In the genomic region with DNA sequence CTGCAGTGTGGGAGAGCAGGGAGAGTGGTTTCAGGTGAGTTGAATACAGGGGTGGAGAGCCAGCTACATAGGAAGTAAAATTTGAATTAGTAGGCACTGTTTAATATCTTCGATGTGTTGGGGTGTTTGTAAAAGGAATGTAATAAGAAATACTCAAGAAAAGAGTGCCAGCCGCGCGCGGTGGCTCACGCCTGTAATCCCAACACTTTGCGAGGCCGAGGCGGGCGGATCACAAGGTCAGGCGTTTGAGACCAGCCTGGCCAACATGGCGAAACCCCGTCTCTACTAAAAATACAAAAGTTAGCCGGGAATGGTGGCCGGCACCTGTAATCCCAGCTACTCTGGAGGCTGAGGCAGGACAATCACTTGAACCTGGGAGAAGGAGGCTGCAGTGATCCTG, we compare ENCODE assay signal across 12 cellular contexts. TPM values are rescaled to one million over a fixed set of nuclear protein-coding genes. Genes with fewer than 3 reads are reported as not detected.
DNase-seq lines count a peak whose midpoint lies in the region; ATAC-seq and TF ChIP-seq lines count a peak whose summit lies in the region.
"Not testable (repeated sequence)": the region's sequence is repeated elsewhere in the genome, so short reads cannot be mapped to it uniquely, and the experiment has no call there.
"Had no signal": no experiment of that assay in that cellular context is flagged by ENCODE, and none has a peak within 500 bp of the region (broad histone marks: within the 10 kb centered on the region; RNA-seq: fewer than 3 reads in every experiment).

No MANE protein-coding gene starts in this region.

- not testable (repeated sequence) for H2BK5ac ChIP-seq in trophoblast cell (ENCODE audit: low read depth, low read length, poor library complexity)

- H3K9ac ChIP-seq in GM23248 (peak overlapping the region; percentile 92), mucosa of rectum (ENCODE audit: low read depth in 1 of 2, low read length in 2 of 2) (peak overlapping the region in 1 of 2 donors; percentile 91)
- not testable (repeated sequence) for H3K9ac ChIP-seq in trophoblast cell (ENCODE audit: low read length)

- H4K91ac ChIP-seq in trophoblast cell (ENCODE audit: low read depth, low read length), result not testable (repeated sequence)

- peaks cover 15% of the 10 kb centered on the region for H3K36me3 Mint-ChIP-seq in activated CD4-positive, alpha-beta T cell treated with anti-CD3 and anti-CD28 coated beads, Interleukin-2, amount 10 ng/mL, durations not matched to agents 7 days and 5 days (ENCODE audit: low read depth)
- not testable (repeated sequence) for H3K36me3 Mint-ChIP-seq in activated naive CD8-positive, alpha-beta T cell treated with anti-CD3 and anti-CD28 coated beads, Interleukin-2, amount 10 ng/mL, durations not matched to agents 7 days and 5 days; endothelial cell (ENCODE audit: low read depth, unreplicated experiment)

- in situ Hi-C loops in GM23248 (cut with MboI), result not testable (repeated sequence)

- not testable (repeated sequence) for H4K20me1 ChIP-seq in GM23248 (ENCODE audit: insufficient read depth); OCI-LY7 (ENCODE audit: insufficient read depth, low read length)

- intact Hi-C loops in OCI-LY7 (cut with micrococcal nuclease; ENCODE audit: unreplicated experiment); upper lobe of right lung (cut with DNase I): not testable (repeated sequence)

- not testable (repeated sequence) for H3K79me1 ChIP-seq in trophoblast cell (ENCODE audit: low read length)

- ATAC-seq in activated naive CD8-positive, alpha-beta T cell treated with anti-CD3 and anti-CD28 coated beads, Interleukin-2, amount 10 ng/mL, durations not matched to agents 7 days and 5 days (ENCODE audit: low read depth); upper lobe of right lung: not testable (repeated sequence)

- H3K4me1 ChIP-seq in GM23248 (ENCODE audit: insufficient read depth), result peaks cover 14% of the 10 kb centered on the region
- peaks cover 13% of the 10 kb centered on the region for H3K4me1 ChIP-seq in OCI-LY7 (ENCODE audit: insufficient read depth, low read length, poor library complexity, severe bottlenecking)
- peaks cover 9 to 15% of the 10 kb centered on the region in 2 donors for H3K4me1 ChIP-seq in mucosa of rectum (ENCODE audit: control insufficient read depth in 2 of 2, insufficient read depth in 2 of 2, low read length in 2 of 2)
- not testable (repeated sequence) for H3K4me1 ChIP-seq in trophoblast cell (ENCODE audit: control insufficient read depth in 1 of 2, insufficient read depth in 2 of 2, low read length in 2 of 2)
- H3K4me1 ChIP-seq in upper lobe of right lung, result peaks cover 18% of the 10 kb centered on the region

- TF ChIP-seq CTCF in OCI-LY7 (conservative IDR thresholded peaks at IDR 0.05; ENCODE audit: low read length); endothelial cell (IDR thresholded peaks at IDR 0.05; ENCODE audit: unreplicated experiment); upper lobe of right lung (IDR thresholded peaks at IDR 0.05): not testable (repeated sequence)

- H3K36me3 ChIP-seq in GM23248 (ENCODE audit: low read depth), result not testable (repeated sequence)
- H3K36me3 ChIP-seq in OCI-LY7 (ENCODE audit: insufficient read depth, low read length) (peaks cover 10% of the 10 kb centered on the region; the same call in 1 of the 2 replicates), mucosa of rectum (ENCODE audit: control insufficient read depth in 2 of 2, insufficient read depth in 2 of 2, low read length in 2 of 2) (peaks cover 9 to 12% of the 10 kb centered on the region in 2 donors), trophoblast cell (ENCODE audit: control insufficient read depth in 1 of 2, insufficient read depth in 2 of 2, low read length in 2 of 2) (peaks cover 3 to 10% of the 10 kb centered on the region in 2 experiments), upper lobe of right lung (peaks cover 18% of the 10 kb centered on the region)

- POLR2A ChIA-PET in OCI-LY7 (lab: Charles Lee), result interaction anchor here (0.9 to 3.2 kb wide), 4 partner anchors 24 to 96 kb away, joined by 3 to 10 read pairs (median 6); no protein-coding TSS in a partner anchor
- POLR2A ChIA-PET in activated CD4-positive, alpha-beta T cell treated with anti-CD3 and anti-CD28 coated beads, Interleukin-2, amount 10 ng/mL, durations not matched to agents 7 days and 5 days (lab: Charles Lee), result interaction anchor here (1.9 kb wide), 1 partner anchor 41 kb away, joined by 9 read pairs; the partner anchor contains the start of genes LYAR and ZBTB49
- POLR2A ChIA-PET in activated naive CD8-positive, alpha-beta T cell treated with anti-CD3 and anti-CD28 coated beads, Interleukin-2, amount 10 ng/mL, durations not matched to agents 7 days and 5 days (lab: Charles Lee), result interaction anchor here (0.6 to 1.7 kb wide), 2 partner anchors 41 to 293 kb away, joined by 3 to 9 read pairs; partner anchors contain the start of genes LYAR, STX18 and ZBTB49

- H3K14ac ChIP-seq in trophoblast cell (ENCODE audit: low read length), result not testable (repeated sequence)

- CTCF ChIA-PET in OCI-LY7 (lab: Charles Lee; ENCODE audit: unreplicated experiment), result interaction anchor here (0.9 to 1.3 kb wide), 2 partner anchors 10 to 90 kb away, joined by 3 read pairs; no protein-coding TSS in a partner anchor
- CTCF ChIA-PET in activated CD4-positive, alpha-beta T cell treated with anti-CD3 and anti-CD28 coated beads, Interleukin-2, amount 10 ng/mL, durations not matched to agents 7 days and 5 days (lab: Charles Lee), result interaction anchor here (0.6 to 2.4 kb wide), 5 partner anchors 10 to 311 kb away, joined by 3 to 8 read pairs (median 4); no protein-coding TSS in a partner anchor

- H2BK120ac ChIP-seq in trophoblast cell (ENCODE audit: insufficient read depth, low read length, poor library complexity), result not testable (repeated sequence)

- WGBS in GM23248 (ENCODE audit: low coverage in 1 of 2, low lambda C conversion rate in 2 of 2, missing lambda C conversion rate in 2 of 2), 2 experiments, result 94 to 95% methylated on average over 15 of the region's 15 CpGs
- 100% methylated on average over 1 of the region's 15 CpGs for WGBS in trophoblast cell (ENCODE audit: extremely low coverage, insufficient coverage, insufficient read length)

- H3K4ac ChIP-seq in trophoblast cell (ENCODE audit: low read depth, low read length), result not testable (repeated sequence)

- DNase-seq in GM23248; OCI-LY7 (ENCODE audit: low spot score); activated CD4-positive, alpha-beta T cell treated with anti-CD3 and anti-CD28 coated beads, Interleukin-2, amount 10 ng/mL, durations not matched to agents 7 days and 5 days; activated naive CD8-positive, alpha-beta T cell treated with anti-CD3 and anti-CD28 coated beads, Interleukin-2, amount 10 ng/mL, durations not matched to agents 7 days and 5 days; endothelial cell (ENCODE audit: low spot score); trophoblast cell; upper lobe of right lung: not testable (repeated sequence)

- not testable (repeated sequence) for H4K12ac ChIP-seq in trophoblast cell (ENCODE audit: low read depth, low read length)

- not testable (repeated sequence) for H2AK5ac ChIP-seq in trophoblast cell (ENCODE audit: low read length)

- not testable (repeated sequence) for H3K23ac ChIP-seq in trophoblast cell (ENCODE audit: low read length)

- H3K4me3 ChIP-seq in GM23248, result peak overlapping the region; percentile 84
- H3K4me3 ChIP-seq in OCI-LY7 (ENCODE audit: low read depth, low read length, poor library complexity, severe bottlenecking); trophoblast cell (ENCODE audit: low read depth, low read length); upper lobe of right lung: not testable (repeated sequence)
- H3K4me3 ChIP-seq in mucosa of rectum (ENCODE audit: low read length in 2 of 2), result peak overlapping the region; percentile 86 to 96

- H3K9me2 ChIP-seq in GM23248 (ENCODE audit: insufficient read depth); OCI-LY7 (ENCODE audit: insufficient read depth, low read length): not testable (repeated sequence)

- peak overlapping the region; percentile 91 for H3K4me3 Mint-ChIP-seq in activated CD4-positive, alpha-beta T cell treated with anti-CD3 and anti-CD28 coated beads, Interleukin-2, amount 10 ng/mL, durations not matched to agents 7 days and 5 days
- H3K4me3 Mint-ChIP-seq in activated naive CD8-positive, alpha-beta T cell treated with anti-CD3 and anti-CD28 coated beads, Interleukin-2, amount 10 ng/mL, durations not matched to agents 7 days and 5 days, result peak overlapping the region; percentile 92
- H3K4me3 Mint-ChIP-seq in endothelial cell (ENCODE audit: unreplicated experiment), result peak overlapping the region; percentile 89

- peaks cover 28% of the 10 kb centered on the region for H3K4me1 Mint-ChIP-seq in activated CD4-positive, alpha-beta T cell treated with anti-CD3 and anti-CD28 coated beads, Interleukin-2, amount 10 ng/mL, durations not matched to agents 7 days and 5 days
- peaks cover 24% of the 10 kb centered on the region for H3K4me1 Mint-ChIP-seq in activated naive CD8-positive, alpha-beta T cell treated with anti-CD3 and anti-CD28 coated beads, Interleukin-2, amount 10 ng/mL, durations not matched to agents 7 days and 5 days
- peaks cover 20% of the 10 kb centered on the region for H3K4me1 Mint-ChIP-seq in endothelial cell (ENCODE audit: unreplicated experiment)

- peak overlapping the region; percentile 92 for H3K4me2 ChIP-seq in GM23248 (ENCODE audit: unreplicated experiment)
- H3K4me2 ChIP-seq in OCI-LY7 (ENCODE audit: low read length), result peak overlapping the region; percentile 78
- H3K4me2 ChIP-seq in trophoblast cell (ENCODE audit: low read length), result not testable (repeated sequence)

- H4K8ac ChIP-seq in trophoblast cell (ENCODE audit: low read depth, low read length), result peak overlapping the region; percentile 20

- not testable (repeated sequence) for H3K18ac ChIP-seq in trophoblast cell (ENCODE audit: low read length)

- H3F3A ChIP-seq in GM23248 (ENCODE audit: insufficient read depth), result not testable (repeated sequence)

- peaks cover 21% of the 10 kb centered on the region for H3K79me2 ChIP-seq in GM23248 (ENCODE audit: insufficient read depth)
- H3K79me2 ChIP-seq in OCI-LY7 (ENCODE audit: insufficient read depth, low read depth, low read length); trophoblast cell (ENCODE audit: control insufficient read depth, insufficient read depth, low read length, poor library complexity): not testable (repeated sequence)

- not testable (repeated sequence) for BruUV-seq in OCI-LY7 (replicated peaks; lab: Mats Ljungman, UMichigan)

- peak overlapping the region; percentile 91 for H3K27ac ChIP-seq in GM23248
- not testable (repeated sequence) for H3K27ac ChIP-seq in OCI-LY7 (ENCODE audit: low read depth, low read length, poor library complexity, severe bottlenecking); trophoblast cell (ENCODE audit: low read depth, low read length)
- peak overlapping the region in 1 of 2 donors; percentile 95 for H3K27ac ChIP-seq in mucosa of rectum (ENCODE audit: low read depth in 2 of 2, low read length in 2 of 2)
- H3K27ac ChIP-seq in upper lobe of right lung, result peak overlapping the region; percentile 96

- not testable (repeated sequence) for H3K9me3 Mint-ChIP-seq in activated CD4-positive, alpha-beta T cell treated with anti-CD3 and anti-CD28 coated beads, Interleukin-2, amount 10 ng/mL, durations not matched to agents 7 days and 5 days; activated naive CD8-positive, alpha-beta T cell treated with anti-CD3 and anti-CD28 coated beads, Interleukin-2, amount 10 ng/mL, durations not matched to agents 7 days and 5 days; endothelial cell (ENCODE audit: unreplicated experiment)

- H3K9me3 ChIP-seq in GM23248 (ENCODE audit: low read depth); OCI-LY7 (ENCODE audit: low read length); mucosa of rectum (ENCODE audit: control insufficient read depth in 2 of 2, low read length in 2 of 2); trophoblast cell (ENCODE audit: insufficient read depth, low read depth, low read length); upper lobe of right lung: not testable (repeated sequence)

- not testable (repeated sequence) for H2BK12ac ChIP-seq in trophoblast cell (ENCODE audit: low read length)

- H2AFZ ChIP-seq in GM23248, result peak overlapping the region; percentile 96
- H2AFZ ChIP-seq in OCI-LY7 (ENCODE audit: low read length); trophoblast cell (ENCODE audit: insufficient read depth, low read length, poor library complexity): not testable (repeated sequence)

- not testable (repeated sequence) for H3K27me3 ChIP-seq in GM23248 (replicated peaks; ENCODE audit: insufficient read depth); mucosa of rectum (ENCODE audit: control insufficient read depth in 2 of 2, insufficient read depth in 2 of 2, low read length in 2 of 2); trophoblast cell (ENCODE audit: insufficient read depth, low read length); upper lobe of right lung

- H3K27me3 Mint-ChIP-seq in activated CD4-positive, alpha-beta T cell treated with anti-CD3 and anti-CD28 coated beads, Interleukin-2, amount 10 ng/mL, durations not matched to agents 7 days and 5 days; activated naive CD8-positive, alpha-beta T cell treated with anti-CD3 and anti-CD28 coated beads, Interleukin-2, amount 10 ng/mL, durations not matched to agents 7 days and 5 days; endothelial cell (ENCODE audit: unreplicated experiment): not testable (repeated sequence)

- H3K27ac Mint-ChIP-seq in activated CD4-positive, alpha-beta T cell treated with anti-CD3 and anti-CD28 coated beads, Interleukin-2, amount 10 ng/mL, durations not matched to agents 7 days and 5 days, result peak overlapping the region; percentile 98
- H3K27ac Mint-ChIP-seq in activated naive CD8-positive, alpha-beta T cell treated with anti-CD3 and anti-CD28 coated beads, Interleukin-2, amount 10 ng/mL, durations not matched to agents 7 days and 5 days, result not testable (repeated sequence)
- peak overlapping the region; percentile 98 for H3K27ac Mint-ChIP-seq in endothelial cell (ENCODE audit: unreplicated experiment)

RNA-seq across cellular contexts. Expression of gene TMEM128, which starts 1.3 kb away (rescaled TPM):
- total RNA-seq in GM23248 (2014; rRNA removed; shearing (Covaris generic)), result 17.7 and 25.9 TPM in 2 replicates
- polyA plus RNA-seq in GM23248 (2016; fragmentation: Nextera tagmentation; extraction: Ambion mirVana), result 35.4 and 38.4 TPM in 2 replicates
- 11.2 and 13.9 TPM in 2 replicates for total RNA-seq in OCI-LY7 (2014; rRNA removed; shearing (Covaris generic))
- total RNA-seq in OCI-LY7 (2022), result 17.8 and 20.6 TPM in 2 replicates
- total RNA-seq in activated CD4-positive, alpha-beta T cell treated with anti-CD3 and anti-CD28 coated beads, Interleukin-2, amount 10 ng/mL, durations not matched to agents 7 days and 5 days, result 10 to 100 TPM; 17.7 to 17.8 TPM
- total RNA-seq in activated naive CD8-positive, alpha-beta T cell treated with anti-CD3 and anti-CD28 coated beads, Interleukin-2, amount 10 ng/mL, durations not matched to agents 7 days and 5 days, result 10 to 100 TPM; 18.4 to 18.6 TPM
- total RNA-seq in endothelial cell (ENCODE audit: unreplicated experiment), result 19.8 TPM
- 13.7 and 14.5 TPM in 2 replicates for polyA plus RNA-seq in trophoblast cell (2013)
- 26.4 TPM for total RNA-seq in upper lobe of right lung

RNA-seq across cellular contexts. Expression of gene OTOP1, which starts 22.6 kb away (rescaled TPM):
- not detected in 2 replicates for total RNA-seq in GM23248 (2014; rRNA removed; shearing (Covaris generic))
- not detected in 2 replicates for polyA plus RNA-seq in GM23248 (2016; fragmentation: Nextera tagmentation; extraction: Ambion mirVana)
- total RNA-seq in OCI-LY7 (2014; rRNA removed; shearing (Covaris generic)), result not detected in 2 replicates
- total RNA-seq in OCI-LY7 (2022), result not detected in 2 replicates
- total RNA-seq in activated CD4-positive, alpha-beta T cell treated with anti-CD3 and anti-CD28 coated beads, Interleukin-2, amount 10 ng/mL, durations not matched to agents 7 days and 5 days, result not detected
- total RNA-seq in activated naive CD8-positive, alpha-beta T cell treated with anti-CD3 and anti-CD28 coated beads, Interleukin-2, amount 10 ng/mL, durations not matched to agents 7 days and 5 days, result not detected
- total RNA-seq in endothelial cell (ENCODE audit: unreplicated experiment), result not detected
- polyA plus RNA-seq in trophoblast cell (2013), result not detected in 2 replicates
- total RNA-seq in upper lobe of right lung, result not detected
- total RNA-seq: H7, kidney epithelial cell, osteocyte, sciatic nerve had no signal

RNA-seq across cellular contexts. Expression of gene LYAR, which starts 40.6 kb away (rescaled TPM):
- 6.7 and 11.9 TPM in 2 replicates for total RNA-seq in GM23248 (2014; rRNA removed; shearing (Covaris generic))
- polyA plus RNA-seq in GM23248 (2016; fragmentation: Nextera tagmentation; extraction: Ambion mirVana), result 15.1 and 16.9 TPM in 2 replicates
- total RNA-seq in OCI-LY7 (2014; rRNA removed; shearing (Covaris generic)), result 58.8 and 86.8 TPM in 2 replicates
- total RNA-seq in OCI-LY7 (2022), result 55.0 and 58.5 TPM in 2 replicates
- 10 to 100 TPM; 25.9 to 28.1 TPM for total RNA-seq in activated CD4-positive, alpha-beta T cell treated with anti-CD3 and anti-CD28 coated beads, Interleukin-2, amount 10 ng/mL, durations not matched to agents 7 days and 5 days
- total RNA-seq in activated naive CD8-positive, alpha-beta T cell treated with anti-CD3 and anti-CD28 coated beads, Interleukin-2, amount 10 ng/mL, durations not matched to agents 7 days and 5 days, result 10 to 100 TPM; 54.5 to 62.3 TPM
- 13.2 TPM for total RNA-seq in endothelial cell (ENCODE audit: unreplicated experiment)
- polyA plus RNA-seq in trophoblast cell (2013), result 28.2 and 29.5 TPM in 2 replicates
- total RNA-seq in upper lobe of right lung, result 13.3 TPM

RNA-seq across cellular contexts. Expression of gene ZBTB49, which starts 40.7 kb away (rescaled TPM):
- 2.9 and 3.9 TPM in 2 replicates for total RNA-seq in GM23248 (2014; rRNA removed; shearing (Covaris generic))
- 1.6 and 1.9 TPM in 2 replicates for polyA plus RNA-seq in GM23248 (2016; fragmentation: Nextera tagmentation; extraction: Ambion mirVana)
- total RNA-seq in OCI-LY7 (2014; rRNA removed; shearing (Covaris generic)), result 6.5 and 9.9 TPM in 2 replicates
- total RNA-seq in OCI-LY7 (2022) (8.7 and 12.8 TPM in 2 replicates), endothelial cell (ENCODE audit: unreplicated experiment) (13.3 TPM), upper lobe of right lung (5.6 TPM)
- total RNA-seq in activated CD4-positive, alpha-beta T cell treated with anti-CD3 and anti-CD28 coated beads, Interleukin-2, amount 10 ng/mL, durations not matched to agents 7 days and 5 days, result 1 to 10 TPM; 7.9 to 8.3 TPM
- total RNA-seq in activated naive CD8-positive, alpha-beta T cell treated with anti-CD3 and anti-CD28 coated beads, Interleukin-2, amount 10 ng/mL, durations not matched to agents 7 days and 5 days, result 10 to 100 TPM in 1 of 2 experiments, 1 to 10 TPM in 1; 9.7 to 13.0 TPM
- polyA plus RNA-seq in trophoblast cell (2013), result 2.8 and 2.9 TPM in 2 replicates
